24 cellular contexts compared by ENCODE assay signal in genomic region chr18:22394428-22394827, GRCh38. TPM values are rescaled to one million over a fixed set of nuclear protein-coding genes. Genes with fewer than 3 reads are reported as not detected.
"Had no signal": no experiment of that assay in that cellular context is flagged by ENCODE, and none has a peak within 500 bp of the region (broad histone marks: within the 10 kb centered on the region; RNA-seq: fewer than 3 reads in every experiment).

No MANE protein-coding gene starts in this region.

- H3K36me3 ChIP-seq: heart left ventricle, neutrophil, sigmoid colon, stomach, thoracic aorta had no signal

- DNase-seq: cerebellar nuclear complex; dermis blood vessel endothelial cell; foreskin melanocyte; heart left ventricle; hippocampal formation; kidney glomerular epithelial cell; midbrain; naive thymus-derived CD4-positive, alpha-beta T cell; sigmoid colon; small intestine; stimulated activated CD4-positive, alpha-beta T cell treated with anti-CD3 and anti-CD28 coated beads, Interleukin-12 subunit alpha, Interleukin-12 subunit beta, amount 100 ng/mL, for 4 hours; stimulated activated naive CD4-positive, alpha-beta T cell; stomach; substantia nigra; trophoblast cell had no signal

- ATAC-seq: heart left ventricle; naive thymus-derived CD4-positive, alpha-beta T cell had no signal

- H3K27ac ChIP-seq: heart left ventricle, neutrophil, sigmoid colon, stomach, thoracic aorta had no signal

- H3K4me1 ChIP-seq: stomach had no signal

- H3K4me3 ChIP-seq: heart left ventricle, sigmoid colon, stomach, thoracic aorta had no signal

- H3K9me3 ChIP-seq: heart left ventricle, neutrophil, sigmoid colon, stomach, thoracic aorta had no signal

RNA-seq across cellular contexts. Expression of gene CTAGE1, which starts 23.3 kb away (rescaled TPM):
- total RNA-seq: dermis blood vessel endothelial cell; epithelial cell of proximal tubule; glomerular endothelial cell; heart left ventricle; liver; naive thymus-derived CD4-positive, alpha-beta T cell; osteoblast; pulmonary artery endothelial cell; sigmoid colon; stomach; thoracic aorta; urinary bladder had no signal
- polyA plus RNA-seq: liver; naive thymus-derived CD4-positive, alpha-beta T cell; neural cell; sigmoid colon; small intestine; stomach; urinary bladder had no signal
